11 cellular contexts compared by ENCODE assay signal in the genomic region with DNA sequence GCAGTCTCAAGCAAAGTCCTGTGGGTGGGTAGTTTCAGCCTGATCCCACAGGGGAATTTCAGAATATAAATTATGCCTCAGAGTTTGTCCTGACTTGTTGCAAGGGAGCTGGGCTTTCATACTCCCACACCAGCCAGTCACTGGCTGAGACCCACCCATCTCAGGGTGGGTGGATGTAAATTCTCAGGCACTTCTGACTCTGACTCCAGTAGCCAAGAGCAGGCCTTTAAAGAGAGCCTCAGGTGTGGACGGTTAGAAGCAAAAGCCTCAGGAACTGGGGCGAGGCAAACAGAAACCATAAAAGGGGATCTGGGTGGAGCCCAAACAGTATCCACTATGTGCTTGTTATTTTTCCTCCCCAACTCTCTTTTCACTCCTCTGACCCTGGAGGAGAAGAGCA. TPM values are rescaled to one million over a fixed set of nuclear protein-coding genes. Genes with fewer than 3 reads are reported as not detected.
A peak's percentile ranks its signal among the peaks of the same experiment; 100 is the strongest.
DNase-seq lines count a peak whose midpoint lies in the region; ATAC-seq and FAIRE-seq lines count a peak whose summit lies in the region.
"Had no signal": no experiment of that assay in that cellular context is flagged by ENCODE, and none has a peak within 500 bp of the region (broad histone marks: within the 10 kb centered on the region; RNA-seq: fewer than 3 reads in every experiment).

No MANE protein-coding gene starts in this region.

- H2BK15ac ChIP-seq in neuronal stem cell (ENCODE audit: low read length) = no peak overlapping the region

- peaks cover 0 to 5% of the 10 kb centered on the region in 2 donors for H3K4me1 ChIP-seq in neuronal stem cell (ENCODE audit: control insufficient read depth in 2 of 2, insufficient read depth in 1 of 2, low read depth in 1 of 2, low read length in 2 of 2)
- no peaks in the 10 kb centered on the region for H3K4me1 ChIP-seq in SJCRH30
- H3K4me1 ChIP-seq: neural progenitor cell had no signal

- H3K79me1 ChIP-seq in neuronal stem cell (ENCODE audit: low read depth, low read length) = no peaks in the 10 kb centered on the region

- H3K9me3 ChIP-seq in neuronal stem cell (replicated peaks in 1 of 2; ENCODE audit: control insufficient read depth in 2 of 2, insufficient read depth in 1 of 2, low read depth in 1 of 2, low read length in 2 of 2) (peaks cover 0 to 8% of the 10 kb centered on the region in 2 donors), SJCRH30 (replicated peaks) (no peaks in the 10 kb centered on the region)

- peak; percentile 91 for ATAC-seq in GM21717 (IDR thresholded peaks at IDR 0.05; ENCODE audit: unreplicated experiment)
- peak; percentile 52 for ATAC-seq in HG03460 (IDR thresholded peaks at IDR 0.05; ENCODE audit: unreplicated experiment)

- no peak for FAIRE-seq in frontal cortex (lab: Jason Lieb, UNC)

- no CpG with 5 or more reads among the region's 2 CpGs for WGBS in neuronal stem cell (ENCODE audit: extremely low coverage in 2 of 2, insufficient read length in 2 of 2, insufficient replicate concordance in 1 of 2), 2 donors

- no peak overlapping the region for H3K23ac ChIP-seq in neuronal stem cell (ENCODE audit: low read depth, low read length, poor library complexity)

- no peak overlapping the region for H4K8ac ChIP-seq in neuronal stem cell (ENCODE audit: low read depth, low read length)

- H4K91ac ChIP-seq in neuronal stem cell (ENCODE audit: low read depth, low read length, poor library complexity) = no peak overlapping the region

- H2BK120ac ChIP-seq in neuronal stem cell (ENCODE audit: low read depth, low read length) = no peak overlapping the region

- peak; percentile 4 for DNase-seq in activated T-cell treated with anti-CD3 and anti-CD28 coated beads for 24 hours (ENCODE audit: low read depth)
- no peak for DNase-seq in activated T-cell treated with anti-CD3 and anti-CD28 coated beads, Interleukin-2, amount 50 U/mL, for 1 hour
- DNase-seq in neuronal stem cell (ENCODE audit: low spot score) = no peak
- no peak for DNase-seq in NCI-H82 (lab: John Stamatoyannopoulos, UW)
- DNase-seq in SJCRH30 = no peak
- no peak for DNase-seq in frontal cortex (ENCODE audit: low spot score in 2 of 2)
- DNase-seq: hippocampal formation, NCI-H1436 had no signal

- H3K27me3 ChIP-seq in neuronal stem cell (ENCODE audit: control insufficient read depth in 3 of 3, insufficient read depth in 3 of 3, low read depth in 1 of 3, low read length in 3 of 3) (no peaks in the 10 kb centered on the region), SJCRH30 (no peaks in the 10 kb centered on the region)
- H3K27me3 ChIP-seq: neural progenitor cell had no signal

- H3K4me2 ChIP-seq in neuronal stem cell (ENCODE audit: insufficient read depth, low read length, poor library complexity, severe bottlenecking) = no peak overlapping the region
- H3K4me2 ChIP-seq: neural progenitor cell had no signal

- no peak overlapping the region for H2BK5ac ChIP-seq in neuronal stem cell (ENCODE audit: low read length)

- H3K27ac ChIP-seq in neuronal stem cell (replicated peaks; ENCODE audit: low read length) (no peak overlapping the region), SJCRH30 (no peak overlapping the region)
- H3K27ac ChIP-seq: neural progenitor cell had no signal

- no peak overlapping the region for H2BK12ac ChIP-seq in neuronal stem cell (ENCODE audit: low read length)

- no peak overlapping the region for H3K14ac ChIP-seq in neuronal stem cell (ENCODE audit: low read length)

- H2AFZ ChIP-seq in neuronal stem cell (ENCODE audit: low read length) = peak overlapping the region; percentile 28
- H2AFZ ChIP-seq: neural progenitor cell had no signal

- H3K36me3 ChIP-seq in neuronal stem cell (replicated peaks in 1 of 2; ENCODE audit: control insufficient read depth in 2 of 2, insufficient read depth in 2 of 2, low read length in 2 of 2) (no peaks in the 10 kb centered on the region), SJCRH30 (no peaks in the 10 kb centered on the region)
- H3K36me3 ChIP-seq: neural progenitor cell had no signal

- H3K18ac ChIP-seq in neuronal stem cell (ENCODE audit: low read length) = no peak overlapping the region

- H3K9ac ChIP-seq in neuronal stem cell (ENCODE audit: low read depth, low read length, poor library complexity) = no peak overlapping the region
- H3K9ac ChIP-seq: neural progenitor cell had no signal

- no peak overlapping the region for H3K4ac ChIP-seq in neuronal stem cell (ENCODE audit: low read length)

- H3K4me3 ChIP-seq in neuronal stem cell (ENCODE audit: low read length in 2 of 2) (no peak overlapping the region), SJCRH30 (no peak overlapping the region)
- H3K4me3 ChIP-seq: neural progenitor cell had no signal

- no peak overlapping the region for H2AK5ac ChIP-seq in neuronal stem cell (ENCODE audit: low read depth, low read length)

RNA-seq across cellular contexts. Expression of a gene that starts 28.6 kb away (rescaled TPM):
- polyA plus RNA-seq in neuronal stem cell (2013, experiment 1 of 2) = 51.4 TPM
- 51.8 TPM for polyA plus RNA-seq in neuronal stem cell (2013, experiment 2 of 2)
- 87.4 and 95.1 TPM in 2 replicates for total RNA-seq in SJCRH30 (2014; rRNA removed; shearing (Covaris generic))
- 159 TPM for total RNA-seq in frontal cortex
